8 cellular contexts compared by ENCODE assay signal in the genomic region with DNA sequence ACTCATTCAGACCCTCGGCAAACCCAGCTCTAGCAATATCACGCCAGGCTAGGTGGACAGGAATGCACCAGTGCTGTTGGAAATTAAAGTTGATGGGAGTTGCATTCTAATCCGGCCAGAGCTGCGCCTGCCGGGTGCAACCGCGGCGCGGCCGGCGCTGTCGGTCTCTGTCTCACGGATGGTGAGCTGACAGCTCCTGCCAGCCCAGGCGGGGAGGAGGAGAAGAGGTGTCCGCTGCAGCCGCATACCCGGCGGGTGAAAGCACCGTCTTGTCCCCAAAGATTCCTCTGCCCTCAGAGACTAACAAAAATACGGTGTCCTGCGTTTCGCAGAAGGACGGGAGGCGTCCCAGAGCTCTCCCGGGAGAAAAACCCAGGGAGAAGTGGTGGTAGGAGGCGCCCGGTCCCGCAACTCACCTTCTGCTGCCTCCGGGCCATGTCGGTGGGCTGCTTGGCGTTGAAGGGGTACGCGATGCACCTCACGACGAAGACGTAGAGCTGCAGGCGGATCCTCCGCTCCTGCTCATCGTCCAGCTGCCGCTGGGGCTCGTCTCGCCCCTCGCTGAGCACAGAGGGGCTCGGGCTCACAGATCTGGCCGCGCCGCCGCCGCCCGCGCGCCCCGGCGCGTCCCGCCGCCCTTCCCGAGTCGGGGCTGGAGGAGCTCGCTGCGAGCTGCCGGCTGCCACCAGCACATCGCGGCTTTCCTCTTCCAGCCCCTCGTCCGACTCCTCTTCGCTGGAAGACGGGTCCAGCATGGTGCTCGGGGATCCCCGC. TPM values are rescaled to one million over a fixed set of nuclear protein-coding genes. Genes with fewer than 3 reads are reported as not detected.
DNase-seq lines count a peak whose midpoint lies in the region; ATAC-seq and TF ChIP-seq lines count a peak whose summit lies in the region.

No MANE protein-coding gene starts in this region.

- peak overlapping the region; percentile 91 to 98 (median 91) for H3K4me3 Mint-ChIP-seq in nephron
- H3K4me3 Mint-ChIP-seq in CD4-positive, alpha-beta T cell, result no peak overlapping the region

- H3K9me3 ChIP-seq in CD4-positive, alpha-beta T cell (ENCODE audit: control insufficient read depth, low read length), result no peaks in the 10 kb centered on the region

- peaks cover 69% of the 10 kb centered on the region for H3K27me3 Mint-ChIP-seq in nephron (ENCODE audit: low read depth)
- H3K27me3 Mint-ChIP-seq in CD4-positive, alpha-beta T cell, result peaks cover 71% of the 10 kb centered on the region

- peaks cover 18% of the 10 kb centered on the region for H3K4me1 Mint-ChIP-seq in nephron
- peaks cover 5% of the 10 kb centered on the region for H3K4me1 Mint-ChIP-seq in CD4-positive, alpha-beta T cell (ENCODE audit: low read depth)

- POLR2A ChIA-PET in CD4-positive, alpha-beta T cell (lab: Charles Lee), result no interaction called here

- peaks cover 51% of the 10 kb centered on the region for H3K27me3 ChIP-seq in CD4-positive, alpha-beta T cell (ENCODE audit: control insufficient read depth, insufficient read depth, low read length)

- peak; percentile 70 for DNase-seq in GM03348 (ENCODE audit: low spot score)
- DNase-seq in fibroblast of the aortic adventitia (ENCODE audit: low read depth), result peak; percentile 43
- no peak for DNase-seq in NK-92 (lab: John Stamatoyannopoulos, UW; ENCODE audit: unreplicated experiment)
- no peak for DNase-seq in CD4-positive, alpha-beta T cell

- peak overlapping the region in 1 of 3 experiments; percentile 47 for H3K27ac Mint-ChIP-seq in nephron
- no peak overlapping the region for H3K27ac Mint-ChIP-seq in CD4-positive, alpha-beta T cell

- H3K36me3 Mint-ChIP-seq in nephron (ENCODE audit: low read depth), result no peaks in the 10 kb centered on the region
- H3K36me3 Mint-ChIP-seq in CD4-positive, alpha-beta T cell (ENCODE audit: low read depth), result no peaks in the 10 kb centered on the region

- CTCF ChIA-PET in CD4-positive, alpha-beta T cell (lab: Charles Lee), result no interaction called here

- intact Hi-C loops in CD4-positive, alpha-beta T cell (cut with DNase I, micrococcal nuclease), result no loop called here

- ATAC-seq in GM19468 (IDR thresholded peaks at IDR 0.05; ENCODE audit: extremely low read depth, unreplicated experiment), result peak; percentile 16
- ATAC-seq in HG03521 (IDR thresholded peaks at IDR 0.05; ENCODE audit: unreplicated experiment), result peak; percentile 37
- ATAC-seq in CD4-positive, alpha-beta T cell (ENCODE audit: poor library complexity), result no peak

- H3K4me3 ChIP-seq in fibroblast of the aortic adventitia (ENCODE audit: low read depth, low read length), result peak overlapping the region; percentile 82

- H3K27ac ChIP-seq in VCaP, result peak overlapping the region; percentile 91
- H3K27ac ChIP-seq in CD4-positive, alpha-beta T cell (ENCODE audit: low read depth, low read length), result no peak overlapping the region

- TF ChIP-seq CTCF in VCaP (conservative IDR thresholded peaks at IDR 0.05) (no peak; the same call in 1 of the 2 replicates), fibroblast of the aortic adventitia (IDR thresholded peaks at IDR 0.05; ENCODE audit: insufficient read depth, low read length) (peak; percentile 42), nephron (IDR thresholded peaks at IDR 0.05; ENCODE audit: unreplicated experiment in 3 of 3) (no peak)
- no peak for TF ChIP-seq CTCF in CD4-positive, alpha-beta T cell (IDR thresholded peaks at IDR 0.05)

- H3K9me3 Mint-ChIP-seq in nephron, result no peaks in the 10 kb centered on the region
- H3K9me3 Mint-ChIP-seq in CD4-positive, alpha-beta T cell, result no peaks in the 10 kb centered on the region

RNA-seq across cellular contexts. Expression of a gene that starts 0.5 kb away (rescaled TPM):
- 16.0 and 26.9 TPM in 2 replicates for total RNA-seq in fibroblast of the aortic adventitia (ENCODE audit: low replicate concordance)
- total RNA-seq in CD4-positive, alpha-beta T cell, result not detected

Comparison
In these comparisons a context has a peak if more than half of its experiments do, and no peak if none do; other contexts are left out.
1. DNase-seq: peak in GM03348 (single experiment) and fibroblast of the aortic adventitia (single experiment); none in NK-92 (single experiment) and CD4-positive, alpha-beta T cell (0 of 10).
2. RNA of a gene that starts 0.5 kb away (total RNA-seq): 16.0 to 26.9 TPM in fibroblast of the aortic adventitia; not detected in CD4-positive, alpha-beta T cell; every median in the first group is over 10 times any median in the second.